ENCODE assay signal across 14 cellular contexts in the genomic region with DNA sequence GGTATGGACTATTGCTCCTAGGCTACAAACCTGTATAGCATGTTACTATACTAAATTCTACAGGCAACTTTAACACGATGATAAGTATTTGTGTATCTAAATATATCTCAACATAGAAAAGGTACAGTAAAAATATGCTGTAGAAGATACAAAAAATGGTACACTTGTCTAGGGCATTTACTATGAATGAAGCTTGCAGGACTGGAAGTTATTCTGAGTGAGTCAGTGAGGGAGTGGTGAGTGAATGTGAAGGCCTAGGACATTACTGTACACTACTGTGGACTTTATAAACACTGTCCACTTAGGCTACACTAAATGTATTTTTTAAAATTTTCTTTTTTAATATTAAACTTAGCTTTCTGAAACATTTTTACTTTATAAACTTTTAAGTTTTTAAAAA.
A peak's percentile ranks its signal among the peaks of the same experiment; 100 is the strongest.
DNase-seq lines count a peak whose midpoint lies in the region; ATAC-seq, FAIRE-seq and TF ChIP-seq lines count a peak whose summit lies in the region.
"Had no signal": no experiment of that assay in that cellular context is flagged by ENCODE, and none has a peak within 500 bp of the region (broad histone marks: within the 10 kb centered on the region; RNA-seq: fewer than 3 reads in every experiment).

No MANE protein-coding gene starts in this region.

- POLR2A ChIA-PET in K562 (lab: Yijun Ruan, JAX) = interaction anchor here (0.7 to 1.0 kb wide), 2 partner anchors 18 to 219 kb away, joined by 3 to 5 read pairs; no protein-coding TSS in a partner anchor
- POLR2A ChIA-PET in naive thymus-derived CD4-positive, alpha-beta T cell (lab: Charles Lee) = interaction anchor here (0.6 kb wide), 1 partner anchor 1175 kb away, joined by 3 read pairs; no protein-coding TSS in a partner anchor

- no peaks in the 10 kb centered on the region for H3K9me3 ChIP-seq in K562 (replicated peaks; ENCODE audit: control insufficient read depth, insufficient read depth, low read depth, low read length)
- H3K9me3 ChIP-seq in naive thymus-derived CD4-positive, alpha-beta T cell (ENCODE audit: control insufficient read depth in 2 of 3, low read length in 3 of 3) = no peaks in the 10 kb centered on the region

- H3K79me2 ChIP-seq in K562 (ENCODE audit: control insufficient read depth, insufficient read depth, low read length) = no peaks in the 10 kb centered on the region

- CTCF ChIA-PET in K562 (lab: Yijun Ruan, JAX; ENCODE audit: low intra/inter-chr PET ratio) = no interaction called here
- CTCF ChIA-PET in naive thymus-derived CD4-positive, alpha-beta T cell (lab: Charles Lee) = interaction anchor here (0.6 to 0.7 kb wide), 2 partner anchors 20 to 561 kb away, joined by 3 read pairs; no protein-coding TSS in a partner anchor

- H3K27ac ChIP-seq in K562 (ENCODE audit: extremely low read depth, low read depth, low read length) = peak overlapping the region; percentile 2; the same call in 1 of the 3 replicates
- H3K27ac ChIP-seq in naive thymus-derived CD4-positive, alpha-beta T cell (ENCODE audit: low read depth, low read length) = no peak overlapping the region

- ATAC-seq in K562 = peak; percentile 25; the same call in 2 of the 3 replicates
- no peak for ATAC-seq in naive thymus-derived CD4-positive, alpha-beta T cell
- no peak for ATAC-seq in GM19351 (IDR thresholded peaks at IDR 0.05; ENCODE audit: unreplicated experiment)

- no peaks in the 10 kb centered on the region for H3K36me3 Mint-ChIP-seq in naive thymus-derived CD4-positive, alpha-beta T cell

- no peak for TF ChIP-seq RAD21 in K562 (CRISPR knock-in tag; conservative IDR thresholded peaks at IDR 0.05 in 1 of 2, IDR thresholded peaks at IDR 0.05 in 1 of 2)

- H4K20me1 ChIP-seq in K562 (replicated peaks; ENCODE audit: control insufficient read depth, insufficient read depth, low read length) = no peaks in the 10 kb centered on the region

- H3K4me3 ChIP-seq in K562 = no peak overlapping the region
- no peak overlapping the region for H3K4me3 ChIP-seq in fibroblast of mammary gland (ENCODE audit: control insufficient read depth, low read depth, low read length)
- H3K4me3 ChIP-seq in naive thymus-derived CD4-positive, alpha-beta T cell (ENCODE audit: low read length) = no peak overlapping the region

- H3K4me1 Mint-ChIP-seq in naive thymus-derived CD4-positive, alpha-beta T cell = no peaks in the 10 kb centered on the region

- WGBS in K562 (ENCODE audit: insufficient coverage, low coverage, missing lambda C conversion rate) = 33% methylated on average over 1 of the region's 1 CpG

- FAIRE-seq in K562 (lab: Jason Lieb, UNC) = no peak
- FAIRE-seq: H1 had no signal

- in situ Hi-C loops in K562 (cut with MboI) = no loop called here

- H3K4me3 Mint-ChIP-seq in naive thymus-derived CD4-positive, alpha-beta T cell = no peak overlapping the region

- H3K27me3 ChIP-seq in K562 (ENCODE audit: control insufficient read depth in 2 of 2, insufficient read depth in 2 of 2, low read length in 2 of 2) = no peaks in the 10 kb centered on the region
- no peaks in the 10 kb centered on the region for H3K27me3 ChIP-seq in naive thymus-derived CD4-positive, alpha-beta T cell (ENCODE audit: control insufficient read depth in 2 of 2, insufficient read depth in 2 of 2, low read length in 2 of 2)

- H3K4me2 ChIP-seq in K562 (ENCODE audit: insufficient read depth, low read length) = no peak overlapping the region

- no peak for TF ChIP-seq CTCF in K562 (IDR thresholded peaks at IDR 0.05 in 2 of 3, conservative IDR thresholded peaks at IDR 0.05 in 1 of 3; ENCODE audit: insufficient read depth in 2 of 3, low read depth in 1 of 3, low read length in 3 of 3)
- TF ChIP-seq CTCF in fibroblast of mammary gland (conservative IDR thresholded peaks at IDR 0.05; ENCODE audit: control insufficient read depth, insufficient read depth, low read depth, low read length) = no peak
- TF ChIP-seq CTCF in GM20000 (IDR thresholded peaks at IDR 0.05; ENCODE audit: extremely low read depth, missing control alignments) = no peak

- no peak for TF ChIP-seq EP300 in K562 (IDR thresholded peaks at IDR 0.05; ENCODE audit: low read length)

- H3K27ac Mint-ChIP-seq in naive thymus-derived CD4-positive, alpha-beta T cell = no peak overlapping the region

- no peaks in the 10 kb centered on the region for H3K9me1 ChIP-seq in K562 (ENCODE audit: control insufficient read depth, insufficient read depth, low read length)

- no peak overlapping the region for H3K9ac ChIP-seq in K562 (ENCODE audit: insufficient read depth in 1 of 2, low read depth in 2 of 2, low read length in 2 of 2)

- no peaks in the 10 kb centered on the region for H3K36me3 ChIP-seq in K562 (ENCODE audit: control insufficient read depth, insufficient read depth, low read length)
- H3K36me3 ChIP-seq in naive thymus-derived CD4-positive, alpha-beta T cell (ENCODE audit: control insufficient read depth in 2 of 3, insufficient read depth in 3 of 3, low read length in 3 of 3) = no peaks in the 10 kb centered on the region

- H2AFZ ChIP-seq in K562 (ENCODE audit: low read depth, low read length) = peak overlapping the region; percentile 87

- peaks cover 0 to 2% (median 0%) of the 10 kb centered on the region in 5 donors for H3K27me3 Mint-ChIP-seq in naive thymus-derived CD4-positive, alpha-beta T cell

- no TSS peak for BruUV-seq in K562 (replicated peaks; lab: Mats Ljungman, UMichigan)

- peaks cover 0 to 2% (median 0%) of the 10 kb centered on the region in 11 donors for H3K9me3 Mint-ChIP-seq in naive thymus-derived CD4-positive, alpha-beta T cell

- DNase-seq in A172 (ENCODE audit: low spot score) = peak; percentile 37
- peak; percentile 39 for DNase-seq in M059J (ENCODE audit: low read depth)
- DNase-seq in K562 (ENCODE audit: extremely low read depth in 1 of 4, low spot score in 3 of 4) = no peak
- DNase-seq in fibroblast of mammary gland (ENCODE audit: low read depth) = peak; percentile 10
- no peak for DNase-seq in GM20000 (ENCODE audit: low spot score)
- DNase-seq in COR-L47 (lab: John Stamatoyannopoulos, UW) = no peak
- DNase-seq in naive thymus-derived CD4-positive, alpha-beta T cell = no peak
- DNase-seq: 8988T, C1 segment of cervical spinal cord, NCI-H1092, NCI-H2227 treated with DMSO at 0.1 percent for 48 hours, NCI-H526 treated with DMSO at 0.1 percent for 48 hours had no signal

- peaks cover 18 to 60% of the 10 kb centered on the region in 2 experiments for H3K4me1 ChIP-seq in K562 (replicated peaks in 1 of 2; ENCODE audit: control insufficient read depth in 2 of 2, insufficient read depth in 2 of 2, low read length in 2 of 2)
- no peaks in the 10 kb centered on the region for H3K4me1 ChIP-seq in naive thymus-derived CD4-positive, alpha-beta T cell (ENCODE audit: control insufficient read depth in 2 of 2, insufficient read depth in 2 of 2, low read length in 2 of 2)

- TF ChIP-seq POLR2A in K562 (conservative IDR thresholded peaks at IDR 0.05) = no peak

- intact Hi-C loops in K562 (cut with micrococcal nuclease) = loop anchor here (10.0 kb wide), 2 partner anchors 282 to 382 kb away; partner anchors contain the start of genes KAT2B and RAB5A
- intact Hi-C loops in naive thymus-derived CD4-positive, alpha-beta T cell (cut with micrococcal nuclease) = no loop called here

TF ChIP-seq in K562, 482 proteins besides CTCF, POLR2A, EP300 and RAD21:
- TF ChIP-seq HNRNPH1 (optimal IDR thresholded peaks at IDR 0.05; ENCODE audit: low read depth, low read length) (no peak), BACH1 (tag; IDR thresholded peaks at IDR 0.05) (0 out of 2 replicates have a peak, but pooled peaks have one; percentile 5)

Comparison
In these comparisons a context has a peak if more than half of its experiments do, and no peak if none do; other contexts are left out.
1. DNase-seq: peak in A172 (single experiment), M059J (single experiment) and fibroblast of mammary gland (single experiment); none in K562 (0 of 4), GM20000 (single experiment), COR-L47 (single experiment) and naive thymus-derived CD4-positive, alpha-beta T cell (0 of 9).